Comparison of ENCODE assay signal across 15 cellular contexts in genomic region chr16:84737192-84737591, GRCh38. TPM values are rescaled to one million over a fixed set of nuclear protein-coding genes. Genes with fewer than 3 reads are reported as not detected.
DNase-seq lines count a peak whose midpoint lies in the region; ATAC-seq and TF ChIP-seq lines count a peak whose summit lies in the region.
"Had no signal": no experiment of that assay in that cellular context is flagged by ENCODE, and none has a peak within 500 bp of the region (broad histone marks: within the 10 kb centered on the region; RNA-seq: fewer than 3 reads in every experiment).

No MANE protein-coding gene starts in this region.

- no peaks in the 10 kb centered on the region for H3K9me3 ChIP-seq in neutrophil
- H3K9me3 ChIP-seq in CD8-positive, alpha-beta T cell (ENCODE audit: low read length): no peaks in the 10 kb centered on the region
- H3K9me3 ChIP-seq: SJSA1 had no signal

- POLR2A ChIA-PET in CD8-positive, alpha-beta T cell (lab: Charles Lee): interaction anchor here (1.3 to 2.4 kb wide), 3 partner anchors 19 to 231 kb away, joined by 3 to 7 read pairs (median 3); no protein-coding TSS in a partner anchor

- no peaks in the 10 kb centered on the region for H3K27me3 ChIP-seq in GM23338 (ENCODE audit: insufficient read depth)
- no peaks in the 10 kb centered on the region for H3K27me3 ChIP-seq in neutrophil
- H3K27me3 ChIP-seq in CD8-positive, alpha-beta T cell (ENCODE audit: insufficient read depth, low read length): no peaks in the 10 kb centered on the region
- H3K27me3 ChIP-seq: SJSA1 had no signal

- no peak overlapping the region for H2AFZ ChIP-seq in GM23338

- H4K20me1 ChIP-seq in GM23338 (replicated peaks; ENCODE audit: insufficient read depth): peaks cover 45% of the 10 kb centered on the region

- H3K79me2 ChIP-seq in GM23338 (replicated peaks; ENCODE audit: insufficient read depth): peaks cover 97% of the 10 kb centered on the region

- H3K27ac Mint-ChIP-seq in GM23338: peak overlapping the region; percentile 67; the same call in 1 of the 2 replicates
- H3K27ac Mint-ChIP-seq in CD8-positive, alpha-beta T cell: no peak overlapping the region

- peaks cover 21% of the 10 kb centered on the region for H3F3A ChIP-seq in GM23338 (replicated peaks; ENCODE audit: low read depth)

- H3K36me3 Mint-ChIP-seq in GM23338 (ENCODE audit: low read depth): peaks cover 22% of the 10 kb centered on the region; the same call in 2 of the 3 replicates
- peaks cover 37% of the 10 kb centered on the region for H3K36me3 Mint-ChIP-seq in CD8-positive, alpha-beta T cell

- H3K4me3 ChIP-seq in GM23338 (no peak overlapping the region), neutrophil (ENCODE audit: low read depth in 1 of 2, low read length in 1 of 2) (no peak overlapping the region)
- no peak overlapping the region for H3K4me3 ChIP-seq in CD8-positive, alpha-beta T cell (ENCODE audit: low read depth, low read length)
- H3K4me3 ChIP-seq: SJSA1 had no signal

- no peaks in the 10 kb centered on the region for H3K9me2 ChIP-seq in GM23338 (ENCODE audit: insufficient read depth)

- H3K4me1 ChIP-seq in GM23338 (ENCODE audit: insufficient read depth) (peaks cover 83% of the 10 kb centered on the region), neutrophil (ENCODE audit: control insufficient read depth in 1 of 2, insufficient read depth in 1 of 2, low read depth in 1 of 2, low read length in 1 of 2) (peaks cover 27 to 34% of the 10 kb centered on the region in 2 experiments)
- peaks cover 23% of the 10 kb centered on the region for H3K4me1 ChIP-seq in CD8-positive, alpha-beta T cell (ENCODE audit: insufficient read depth, low read length)

- H3K4me2 ChIP-seq in GM23338: no peak overlapping the region

- DNase-seq in GM23338 (ENCODE audit: low spot score) (no peak), cerebellar cortex (ENCODE audit: low spot score) (peak; percentile 51), mucosa of gallbladder (ENCODE audit: low spot score) (no peak)
- DNase-seq in CD8-positive, alpha-beta T cell: no peak
- DNase-seq: CD4-positive, alpha-beta T cell; effector memory CD4-positive, alpha-beta T cell; NCI-H446; nucleus accumbens; right cardiac atrium had no signal

- CTCF ChIA-PET in CD8-positive, alpha-beta T cell (lab: Charles Lee): interaction anchor here (1.3 to 20.7 kb wide), 9 partner anchors 10 to 231 kb away, joined by 3 to 327 read pairs (median 13); no protein-coding TSS in a partner anchor

- peaks cover 6% of the 10 kb centered on the region for H3K27me3 Mint-ChIP-seq in GM23338 (ENCODE audit: insufficient read depth, low read depth, poor library complexity)
- no peaks in the 10 kb centered on the region for H3K27me3 Mint-ChIP-seq in CD8-positive, alpha-beta T cell (ENCODE audit: low read depth)
- H3K27me3 Mint-ChIP-seq: CD4-positive, alpha-beta T cell had no signal

- no peak overlapping the region for H3K4me3 Mint-ChIP-seq in GM23338
- no peak overlapping the region for H3K4me3 Mint-ChIP-seq in CD8-positive, alpha-beta T cell
- H3K4me3 Mint-ChIP-seq: CD4-positive, alpha-beta T cell had no signal

- intact Hi-C loops in CD8-positive, alpha-beta T cell (cut with DNase I, micrococcal nuclease): loop anchor here in 1 of 2 experiments (10.0 kb wide), 1 partner anchor 652 kb away; no protein-coding TSS in a partner anchor

- H3K4me1 Mint-ChIP-seq in GM23338: peaks cover 80% of the 10 kb centered on the region
- peaks cover 44% of the 10 kb centered on the region for H3K4me1 Mint-ChIP-seq in CD8-positive, alpha-beta T cell (ENCODE audit: low read depth)

- TF ChIP-seq CTCF in 22Rv1 (IDR thresholded peaks at IDR 0.05) (no peak), GM23338 (conservative IDR thresholded peaks at IDR 0.05; ENCODE audit: low read depth in 2 of 2) (no peak), neutrophil (IDR thresholded peaks at IDR 0.05) (no peak)
- no peak for TF ChIP-seq CTCF in CD8-positive, alpha-beta T cell (IDR thresholded peaks at IDR 0.05)

- H3K36me3 ChIP-seq in GM23338 (ENCODE audit: insufficient read depth) (no peaks in the 10 kb centered on the region), neutrophil (no peaks in the 10 kb centered on the region)
- H3K36me3 ChIP-seq in CD8-positive, alpha-beta T cell (ENCODE audit: insufficient read depth, low read length): peaks cover 15% of the 10 kb centered on the region

- H3K27ac ChIP-seq in 22Rv1 (peak overlapping the region; percentile 79; the same call in 1 of the 2 replicates), GM23338 (ENCODE audit: low read depth) (no peak overlapping the region; the same call in 1 of the 2 replicates), neutrophil (peak overlapping the region; percentile 15)
- H3K27ac ChIP-seq in CD8-positive, alpha-beta T cell (ENCODE audit: low read depth, low read length): no peak overlapping the region
- H3K27ac ChIP-seq: SJSA1, VCaP had no signal

- H3K9me3 Mint-ChIP-seq in GM23338: no peaks in the 10 kb centered on the region
- H3K9me3 Mint-ChIP-seq in CD8-positive, alpha-beta T cell: no peaks in the 10 kb centered on the region
- H3K9me3 Mint-ChIP-seq: CD4-positive, alpha-beta T cell had no signal

- ATAC-seq in GM23338: no peak
- no peak for ATAC-seq in HG03457 (IDR thresholded peaks at IDR 0.05; ENCODE audit: unreplicated experiment)
- no peak for ATAC-seq in GM19397 (IDR thresholded peaks at IDR 0.05; ENCODE audit: unreplicated experiment)
- no peak for ATAC-seq in CD8-positive, alpha-beta T cell

TF ChIP-seq in GM23338, 12 proteins besides CTCF, POLR2A, EP300 and RAD21 (continues in another document):
- no peak for TF ChIP-seq CREB1 (CRISPR knock-in tag; IDR thresholded peaks at IDR 0.05; ENCODE audit: low read depth)
- no peak for TF ChIP-seq ZNF114 (CRISPR knock-in tag; IDR thresholded peaks at IDR 0.05)
- TF ChIP-seq EZH2phosphoT487 (IDR thresholded peaks at IDR 0.05; ENCODE audit: unreplicated experiment): no peak
- TF ChIP-seq ETS1 (IDR thresholded peaks at IDR 0.05): no peak
- TF ChIP-seq EZH2 (IDR thresholded peaks at IDR 0.05; ENCODE audit: low read depth, unreplicated experiment): no peak
- TF ChIP-seq JUNB (IDR thresholded peaks at IDR 0.05; ENCODE audit: unreplicated experiment): no peak
- no peak for TF ChIP-seq ZNF331 (CRISPR knock-in tag; IDR thresholded peaks at IDR 0.05; ENCODE audit: low read depth)

RNA-seq across cellular contexts. Expression of gene USP10, which starts 37.4 kb away (rescaled TPM):
- total RNA-seq in GM23338 (2014; rRNA removed; shearing (Covaris generic)): 144 and 158 TPM in 2 replicates
- 186 and 194 TPM in 2 replicates for polyA plus RNA-seq in GM23338 (2016; fragmentation: Nextera tagmentation; extraction: Ambion mirVana)
- 100 to 1,000 TPM; 104 to 107 TPM for total RNA-seq in CD8-positive, alpha-beta T cell
- 60.8 TPM for total RNA-seq in mucosa of gallbladder

Comparison
In these comparisons a context has a peak if more than half of its experiments do, and no peak if none do; other contexts are left out.
1. H3K27ac ChIP-seq: peak in 22Rv1 (single experiment) and neutrophil (single experiment); none in GM23338 (single experiment) and CD8-positive, alpha-beta T cell (single experiment).